In the genomic region with DNA sequence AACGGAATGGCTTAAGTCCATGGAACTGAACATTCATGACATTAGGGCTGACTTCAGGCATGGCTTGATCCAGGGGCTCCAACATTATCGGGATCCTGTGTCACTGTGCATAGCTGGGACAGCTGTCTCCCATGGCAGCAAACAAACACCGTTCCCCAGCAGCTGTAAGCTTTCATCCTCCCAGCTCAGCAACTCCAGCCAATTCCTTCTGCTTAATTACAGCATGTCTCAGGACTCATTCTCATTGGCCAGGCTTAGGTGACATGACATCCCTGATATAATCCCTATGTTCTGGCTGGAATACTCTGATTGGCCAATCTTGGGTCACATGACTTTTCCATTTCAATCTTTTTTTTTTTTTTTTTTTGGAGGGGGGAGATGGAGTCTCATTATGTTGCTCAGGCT, we compare ENCODE assay signal across 1 cellular context.
TF ChIP-seq lines count a peak whose summit lies in the region.

No MANE protein-coding gene starts in this region.

TF ChIP-seq in GM12878, 131 proteins besides CTCF, POLR2A, EP300 and RAD21 (continued from another document):
- TF ChIP-seq, protein P1, sequence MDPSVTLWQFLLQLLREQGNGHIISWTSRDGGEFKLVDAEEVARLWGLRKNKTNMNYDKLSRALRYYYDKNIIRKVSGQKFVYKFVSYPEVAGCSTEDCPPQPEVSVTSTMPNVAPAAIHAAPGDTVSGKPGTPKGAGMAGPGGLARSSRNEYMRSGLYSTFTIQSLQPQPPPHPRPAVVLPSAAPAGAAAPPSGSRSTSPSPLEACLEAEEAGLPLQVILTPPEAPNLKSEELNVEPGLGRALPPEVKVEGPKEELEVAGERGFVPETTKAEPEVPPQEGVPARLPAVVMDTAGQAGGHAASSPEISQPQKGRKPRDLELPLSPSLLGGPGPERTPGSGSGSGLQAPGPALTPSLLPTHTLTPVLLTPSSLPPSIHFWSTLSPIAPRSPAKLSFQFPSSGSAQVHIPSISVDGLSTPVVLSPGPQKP (IDR thresholded peaks at IDR 0.05; ENCODE audit: low read depth, low read length) = no peak
- no peak for TF ChIP-seq TARDBP (IDR thresholded peaks at IDR 0.05; ENCODE audit: borderline replicate concordance)
- TF ChIP-seq RAD51 (IDR thresholded peaks at IDR 0.05) = peak; percentile 50; the same call in 1 of the 2 replicates
